ENCODE assay signal across 8 cellular contexts in the genomic region with DNA sequence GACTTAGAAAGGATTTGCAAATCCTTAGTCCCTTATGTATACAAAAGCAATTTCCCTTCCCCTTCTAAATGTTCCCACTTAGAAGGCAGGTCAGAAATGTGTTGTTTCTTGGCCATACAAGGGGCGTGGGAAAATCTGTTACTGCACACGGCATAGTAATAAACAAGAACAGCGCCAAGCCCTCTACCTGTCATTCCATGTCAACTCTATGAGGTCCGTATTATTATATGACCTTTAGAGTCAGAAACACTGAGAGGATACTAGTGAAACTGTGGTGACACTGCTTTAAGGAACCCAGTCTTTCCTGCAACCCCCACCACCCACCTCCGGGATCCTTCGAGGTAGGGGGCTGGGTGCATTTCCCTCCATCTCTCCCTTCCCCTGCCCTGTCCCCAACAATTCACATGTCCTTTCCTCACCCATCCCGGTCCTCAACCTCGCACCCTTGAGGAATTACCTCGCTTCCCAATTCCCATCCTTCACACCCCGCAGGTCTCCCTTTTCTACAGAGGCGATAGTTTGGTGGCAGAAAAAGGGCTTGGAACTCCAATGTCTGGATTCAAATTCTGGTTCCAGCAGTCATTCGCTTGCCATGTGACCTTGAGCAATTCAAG. TPM values are rescaled to one million over a fixed set of nuclear protein-coding genes. Genes with fewer than 3 reads are reported as not detected.
DNase-seq lines count a peak whose midpoint lies in the region; ATAC-seq and TF ChIP-seq lines count a peak whose summit lies in the region.

No MANE protein-coding gene starts in this region.

- ATAC-seq in Right ventricle myocardium superior (ENCODE audit: poor library complexity) (no peak), HG02885 (IDR thresholded peaks at IDR 0.05; ENCODE audit: poor library complexity, unreplicated experiment) (no peak)

- H3K36me3 ChIP-seq in left ventricle myocardium inferior (peaks cover 18% of the 10 kb centered on the region), mesodermal cell (ENCODE audit: control insufficient read depth, insufficient read depth, low read length) (peaks cover 30% of the 10 kb centered on the region)

- peak overlapping the region; percentile 93 for H3K27ac ChIP-seq in left ventricle myocardium inferior (replicated peaks)
- peak overlapping the region; percentile 57 for H3K27ac ChIP-seq in mesodermal cell (ENCODE audit: low read depth, low read length, severe bottlenecking)

- in situ Hi-C loops in GM13977 (cut with MboI; ENCODE audit: low pct_unique_long_range_greater_than_20kb, low sequenced_read_pairs, unreplicated experiment) = no loop called here

- peaks cover 8% of the 10 kb centered on the region for H3K27me3 ChIP-seq in left ventricle myocardium inferior (ENCODE audit: low read depth)

- 0 to 24% methylated on average over 6 to 7 of the region's 12 CpGs for WGBS in mesodermal cell (ENCODE audit: insufficient coverage in 2 of 2), 2 experiments

- H3K4me1 ChIP-seq in left ventricle myocardium inferior (peaks cover 50% of the 10 kb centered on the region), mesodermal cell (ENCODE audit: control insufficient read depth, insufficient read depth, low read length, poor library complexity, severe bottlenecking) (peaks cover 7% of the 10 kb centered on the region)

- peak overlapping the region; percentile 97 to 100 (median 99) for H3K27ac Mint-ChIP-seq in brain

- peak overlapping the region; percentile 85 for H3K4me3 ChIP-seq in left ventricle myocardium inferior
- peak overlapping the region; percentile 94 for H3K4me3 ChIP-seq in mesodermal cell (ENCODE audit: extremely low read depth, insufficient read depth, low read length, poor library complexity, severe bottlenecking)

- H3K9me3 ChIP-seq in left ventricle myocardium inferior (replicated peaks) (no peaks in the 10 kb centered on the region), mesodermal cell (ENCODE audit: control insufficient read depth, low read length) (no peaks in the 10 kb centered on the region)

- intact Hi-C loops in left ventricle myocardium inferior (cut with micrococcal nuclease) (no loop called here), Right ventricle myocardium superior (cut with DNase I) (no loop called here)

- H3K4me3 Mint-ChIP-seq in brain = peak overlapping the region; percentile 95 to 100 (median 100)

- H3K9me3 Mint-ChIP-seq in brain = peaks cover 0 to 6% (median 0%) of the 10 kb centered on the region in 5 experiments

- DNase-seq in left ventricle myocardium inferior (no peak), Right ventricle myocardium superior (no peak), GM13977 (ENCODE audit: low spot score) (no peak), GF-D8 (lab: John Stamatoyannopoulos, UW) (no peak)
- DNase-seq in stimulated activated CD4-positive, alpha-beta T cell treated with anti-CD3 and anti-CD28 coated beads, Interleukin-4, amount 100 ng/mL, for 24 hours = no peak

- H3K36me3 Mint-ChIP-seq in brain = no peaks in the 10 kb centered on the region

- no peak for TF ChIP-seq CTCF in left ventricle myocardium inferior (IDR thresholded peaks at IDR 0.05; ENCODE audit: borderline replicate concordance)
- no peak for TF ChIP-seq CTCF in brain (conservative IDR thresholded peaks at IDR 0.05)
- TF ChIP-seq CTCF in GM13977 (IDR thresholded peaks at IDR 0.05; ENCODE audit: extremely low read depth, insufficient read depth, missing control alignments) = no peak

- H3K4me1 Mint-ChIP-seq in brain = peaks cover 50% of the 10 kb centered on the region

- peaks cover 13% of the 10 kb centered on the region for H3K27me3 Mint-ChIP-seq in brain

RNA-seq across cellular contexts. Expression of a gene that starts 0.7 kb away (rescaled TPM):
- 393 TPM for total RNA-seq in left ventricle myocardium inferior
- 409 TPM for total RNA-seq in Right ventricle myocardium superior
- polyA plus RNA-seq in brain (ENCODE audit: insufficient read depth, low read depth, low replicate concordance) = 131 TPM
- 114 TPM for polyA plus RNA-seq in mesodermal cell (2013, experiment 1 of 2)
- polyA plus RNA-seq in mesodermal cell (2013, experiment 2 of 2) = 115 TPM

RNA-seq across cellular contexts. Expression of a gene that starts 41.5 kb away (rescaled TPM):
- total RNA-seq in left ventricle myocardium inferior (11.2 TPM), Right ventricle myocardium superior (15.6 TPM)
- 132 TPM for polyA plus RNA-seq in brain (ENCODE audit: insufficient read depth, low read depth, low replicate concordance)
- 59.6 TPM for polyA plus RNA-seq in mesodermal cell (2013, experiment 1 of 2)
- 37.4 TPM for polyA plus RNA-seq in mesodermal cell (2013, experiment 2 of 2)
